ENCODE assay signal across 8 cellular contexts in the genomic region with DNA sequence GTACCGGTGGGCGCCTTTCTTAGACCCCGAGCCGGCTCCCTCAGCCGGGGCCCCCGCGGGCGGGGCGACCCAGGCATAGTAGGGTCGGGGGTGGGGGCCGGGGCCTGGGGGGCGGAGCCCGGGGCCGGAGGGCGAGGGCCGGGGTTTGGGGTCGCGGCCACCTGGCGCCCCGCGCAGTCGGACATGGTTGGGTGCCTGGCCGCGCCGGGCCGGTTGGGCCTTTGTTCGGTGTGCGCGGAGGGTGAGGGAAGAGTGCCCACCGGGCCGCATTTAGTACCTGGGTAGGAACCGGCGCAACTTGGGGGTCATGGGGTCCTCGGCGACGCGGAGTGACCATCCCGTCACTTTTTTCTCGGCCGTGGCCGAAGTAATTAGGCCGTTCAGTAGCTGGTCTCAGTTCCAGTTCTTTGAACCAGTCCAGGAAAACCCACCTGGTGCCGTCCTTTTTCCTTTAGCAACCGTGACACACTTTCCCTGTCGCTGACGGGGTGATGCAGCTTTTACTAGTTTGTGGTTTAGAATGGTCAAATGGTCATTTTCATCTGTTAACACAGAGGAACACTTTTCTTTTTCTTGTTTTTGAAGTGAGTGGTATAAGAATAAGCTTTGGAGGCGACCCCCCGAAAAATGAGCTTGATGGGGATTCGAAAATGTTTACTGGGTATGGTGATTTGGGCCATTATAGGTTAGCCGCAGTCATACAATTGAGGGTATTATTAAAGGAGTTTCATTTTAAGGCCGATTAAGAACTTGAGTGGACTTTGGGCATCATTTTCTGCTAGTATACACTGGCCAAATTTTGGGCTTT. TPM values are rescaled to one million over a fixed set of nuclear protein-coding genes. Genes with fewer than 3 reads are reported as not detected.
DNase-seq lines count a peak whose midpoint lies in the region; ATAC-seq and TF ChIP-seq lines count a peak whose summit lies in the region.

No MANE protein-coding gene starts in this region.

- peaks cover 5% of the 10 kb centered on the region for H3K4me1 Mint-ChIP-seq in memory B cell

- ATAC-seq in GM19438 (IDR thresholded peaks at IDR 0.05; ENCODE audit: low read depth, unreplicated experiment) (peak; percentile 0), memory B cell (ENCODE audit: low read depth) (no peak), HG03378 (IDR thresholded peaks at IDR 0.05; ENCODE audit: unreplicated experiment) (no peak)

- H3K4me3 Mint-ChIP-seq in memory B cell = peak overlapping the region; percentile 96

- no peaks in the 10 kb centered on the region for H3K9me3 Mint-ChIP-seq in memory B cell

- WGBS in urinary bladder = under 1% methylated on average over 51 of the region's 51 CpGs

- H3K36me3 ChIP-seq in NT2/D1 (ENCODE audit: insufficient read depth, insufficient read length, low read length) = peaks cover 59% of the 10 kb centered on the region
- H3K36me3 ChIP-seq in urinary bladder (ENCODE audit: insufficient read depth) = no peaks in the 10 kb centered on the region

- H3K27ac ChIP-seq in 22Rv1 = peak overlapping the region; percentile 97
- peak overlapping the region; percentile 34 to 78 for H3K27ac ChIP-seq in coronary artery
- no peak overlapping the region for H3K27ac ChIP-seq in urinary bladder (ENCODE audit: low read depth)

- no peaks in the 10 kb centered on the region for H3K27me3 Mint-ChIP-seq in memory B cell

- TF ChIP-seq CTCF in 22Rv1 (IDR thresholded peaks at IDR 0.05) (no peak), coronary artery (IDR thresholded peaks at IDR 0.05) (no peak)

- H3K36me3 Mint-ChIP-seq in memory B cell = peaks cover 4% of the 10 kb centered on the region

- peak overlapping the region; percentile 99 for H3K27ac Mint-ChIP-seq in memory B cell

- H3K4me3 ChIP-seq in NT2/D1 (ENCODE audit: insufficient read length, low read depth) (peak overlapping the region; percentile 84), coronary artery (peak overlapping the region; percentile 85), urinary bladder (ENCODE audit: low read depth, low read length) (peak overlapping the region; percentile 80)

- no peak for DNase-seq in NT2/D1 (ENCODE audit: low read depth, low spot score)
- peak; percentile 76 for DNase-seq in coronary artery (ENCODE audit: low spot score)
- no peak for DNase-seq in memory B cell (ENCODE audit: low spot score in 2 of 2)
- no peak for DNase-seq in NCI-H2107 treated with DMSO at 0.1 percent for 48 hours (lab: John Stamatoyannopoulos, UW; ENCODE audit: unreplicated experiment)

- H3K4me1 ChIP-seq in NT2/D1 (ENCODE audit: insufficient read depth, insufficient read length) (no peaks in the 10 kb centered on the region), urinary bladder (ENCODE audit: insufficient read depth) (no peaks in the 10 kb centered on the region)

- no peaks in the 10 kb centered on the region for H3K9me3 ChIP-seq in NT2/D1 (ENCODE audit: insufficient read depth, low read length)

- peak overlapping the region; percentile 94 for H3K9ac ChIP-seq in NT2/D1 (ENCODE audit: insufficient read length, low read depth)

- no peaks in the 10 kb centered on the region for H3K27me3 ChIP-seq in NT2/D1 (ENCODE audit: insufficient read depth, insufficient read length)

RNA-seq across cellular contexts. Expression of gene CKS2, which starts 0.6 kb away (rescaled TPM):
- 58.7 TPM for total RNA-seq in urinary bladder
- 18.0 TPM for polyA plus RNA-seq in urinary bladder

RNA-seq across cellular contexts. Expression of gene SECISBP2, which starts 6.8 kb away (rescaled TPM):
- total RNA-seq in urinary bladder = 78.7 TPM
- polyA plus RNA-seq in urinary bladder = 22.7 TPM
